Comparison of ENCODE assay signal across 1 cellular context in genomic region chr17:3917391-3917931, GRCh38.
TF ChIP-seq lines count a peak whose summit lies in the region.

No MANE protein-coding gene starts in this region.

TF ChIP-seq in H1, 55 proteins besides CTCF, POLR2A, EP300 and RAD21 (continued from another document):
- no peak for TF ChIP-seq POLR2AphosphoS5 (IDR thresholded peaks at IDR 0.05; ENCODE audit: low read depth, low read length)
- no peak for TF ChIP-seq CBX8 (IDR thresholded peaks at IDR 0.05; ENCODE audit: borderline replicate concordance, low read depth, low read length)
- TF ChIP-seq CHD1 (IDR thresholded peaks at IDR 0.05; ENCODE audit: low read depth, low read length), result no peak
- TF ChIP-seq KDM1A (IDR thresholded peaks at IDR 0.05; ENCODE audit: borderline replicate concordance, low read length), result no peak
- TF ChIP-seq POU5F1 (IDR thresholded peaks at IDR 0.05; ENCODE audit: low read depth, low read length), result no peak
- no peak for TF ChIP-seq SRF (IDR thresholded peaks at IDR 0.05; ENCODE audit: low read depth, low read length)
- no peak for TF ChIP-seq CTBP2 (IDR thresholded peaks at IDR 0.05; ENCODE audit: borderline replicate concordance, insufficient read depth, insufficient read length, low read length)
- TF ChIP-seq YY1 (IDR thresholded peaks at IDR 0.05; ENCODE audit: low read depth, low read length), result no peak
